Comparison of ENCODE assay signal across 1 cellular context in genomic region chr6:111738631-111739030, GRCh38.
TF ChIP-seq lines count a peak whose summit lies in the region.

No MANE protein-coding gene starts in this region.

TF ChIP-seq in GM12878, 131 proteins besides CTCF, POLR2A, EP300 and RAD21 (continued from another document):
- TF ChIP-seq IRF5 (IDR thresholded peaks at IDR 0.05; ENCODE audit: borderline replicate concordance) (no peak), CBX5 (IDR thresholded peaks at IDR 0.05; ENCODE audit: low read depth) (no peak), SREBF1 (IDR thresholded peaks at IDR 0.05; ENCODE audit: low read length) (no peak), RB1 (IDR thresholded peaks at IDR 0.05; ENCODE audit: borderline replicate concordance) (no peak), MAX (IDR thresholded peaks at IDR 0.05; ENCODE audit: low read depth, low read length) (no peak), SUPT20H (IDR thresholded peaks at IDR 0.05; ENCODE audit: borderline replicate concordance, control insufficient read depth, low read depth, low read length) (no peak), CEBPB (IDR thresholded peaks at IDR 0.05; ENCODE audit: borderline replicate concordance in 1 of 2, low read depth in 2 of 2, low read length in 2 of 2) (peak in 1 of 2 experiments; percentile 61; a peak in 1 of 4 replicates), GABPA (IDR thresholded peaks at IDR 0.05; ENCODE audit: low read depth) (0 out of 2 replicates have a peak, but pooled peaks have one; percentile 32), ZNF592 (IDR thresholded peaks at IDR 0.05) (no peak)
